8 cellular contexts compared by ENCODE assay signal in genomic region chr3:188270423-188270972, GRCh38.
DNase-seq lines count a peak whose midpoint lies in the region; ATAC-seq, FAIRE-seq and TF ChIP-seq lines count a peak whose summit lies in the region.

No MANE protein-coding gene starts in this region.

- H3K27me3 ChIP-seq in DOHH2 (ENCODE audit: control insufficient read depth, low read length), result no peaks in the 10 kb centered on the region

- peaks cover 3% of the 10 kb centered on the region for H3K9me3 Mint-ChIP-seq in progenitor cell of endocrine pancreas (ENCODE audit: low read depth)
- H3K9me3 Mint-ChIP-seq in activated CD8-positive, alpha-beta T cell treated with anti-CD3 and anti-CD28 coated beads, Interleukin-2, amount 10 ng/mL, durations not matched to agents 7 days and 5 days (ENCODE audit: insufficient read depth), result no peaks in the 10 kb centered on the region

- H3K27ac ChIP-seq in DOHH2 (ENCODE audit: low read depth, low read length), result no peak overlapping the region

- peaks cover 29% of the 10 kb centered on the region for H3K36me3 ChIP-seq in DOHH2 (ENCODE audit: control insufficient read depth, low read length)

- H3K4me3 ChIP-seq in DOHH2 (ENCODE audit: low read length), result no peak overlapping the region

- FAIRE-seq in RCC 7860 (lab: Jason Lieb, UNC), result peak; percentile 61

- ATAC-seq in HG03135 (IDR thresholded peaks at IDR 0.05; ENCODE audit: unreplicated experiment), result no peak
- no peak for ATAC-seq in activated CD8-positive, alpha-beta T cell treated with anti-CD3 and anti-CD28 coated beads, Interleukin-2, amount 10 ng/mL, durations not matched to agents 7 days and 5 days

- H3K27ac Mint-ChIP-seq in progenitor cell of endocrine pancreas, result peak overlapping the region; percentile 74
- H3K27ac Mint-ChIP-seq in activated CD8-positive, alpha-beta T cell treated with anti-CD3 and anti-CD28 coated beads, Interleukin-2, amount 10 ng/mL, durations not matched to agents 7 days and 5 days, result no peak overlapping the region

- DNase-seq in RCC 7860 (ENCODE audit: low spot score) (peak; percentile 86), fibroblast of the conjunctiva (ENCODE audit: low read depth) (peak; percentile 91), progenitor cell of endocrine pancreas (ENCODE audit: low spot score, unreplicated experiment) (no peak)
- DNase-seq in activated CD8-positive, alpha-beta T cell treated with anti-CD3 and anti-CD28 coated beads, Interleukin-2, amount 10 ng/mL, durations not matched to agents 7 days and 5 days, result no peak
- no peak for DNase-seq in activated naive CD4-positive, alpha-beta T cell treated with Interleukin-2 at 50 U/mL for 16 hours
- DNase-seq in activated CD4-positive, alpha-beta T cell treated with anti-CD3 and anti-CD28 coated beads, Interleukin-2, amount 50 U/mL, for 1 hour, result no peak

- H3K9me3 ChIP-seq in DOHH2 (ENCODE audit: control insufficient read depth, insufficient read depth, low read length), result no peaks in the 10 kb centered on the region

- POLR2A ChIA-PET in activated CD8-positive, alpha-beta T cell treated with anti-CD3 and anti-CD28 coated beads, Interleukin-2, amount 10 ng/mL, durations not matched to agents 7 days and 5 days (lab: Charles Lee), result no interaction called here

- peaks cover 90% of the 10 kb centered on the region for H3K79me2 ChIP-seq in DOHH2 (ENCODE audit: control insufficient read depth, low read length)

- H4K20me1 ChIP-seq in DOHH2 (ENCODE audit: control insufficient read depth, insufficient read depth, low read depth, low read length), result 0 out of 2 replicates have a peak, but pooled peaks cover 4% of the 10 kb centered on the region

- H3F3A ChIP-seq in DOHH2 (ENCODE audit: control insufficient read depth, insufficient read depth), result 0 out of 2 replicates have a peak, but pooled peaks cover 2% of the 10 kb centered on the region

- H3K36me3 Mint-ChIP-seq in progenitor cell of endocrine pancreas (ENCODE audit: insufficient read depth), result peaks cover 7% of the 10 kb centered on the region
- peaks cover 16% of the 10 kb centered on the region for H3K36me3 Mint-ChIP-seq in activated CD8-positive, alpha-beta T cell treated with anti-CD3 and anti-CD28 coated beads, Interleukin-2, amount 10 ng/mL, durations not matched to agents 7 days and 5 days (ENCODE audit: low read depth)

- CTCF ChIA-PET in activated CD8-positive, alpha-beta T cell treated with anti-CD3 and anti-CD28 coated beads, Interleukin-2, amount 10 ng/mL, durations not matched to agents 7 days and 5 days (lab: Charles Lee), result no interaction called here

- peak overlapping the region; percentile 43 for H3K4me2 ChIP-seq in DOHH2 (ENCODE audit: low read length)

- no peak overlapping the region for H3K4me3 Mint-ChIP-seq in progenitor cell of endocrine pancreas (ENCODE audit: low read depth)
- H3K4me3 Mint-ChIP-seq in activated CD8-positive, alpha-beta T cell treated with anti-CD3 and anti-CD28 coated beads, Interleukin-2, amount 10 ng/mL, durations not matched to agents 7 days and 5 days, result no peak overlapping the region

- TF ChIP-seq CTCF in DOHH2 (IDR thresholded peaks at IDR 0.05; ENCODE audit: low read depth, low read length, poor library complexity, severe bottlenecking), result no peak
- no peak for TF ChIP-seq CTCF in progenitor cell of endocrine pancreas (IDR thresholded peaks at IDR 0.05; ENCODE audit: unreplicated experiment)

- H3K4me1 ChIP-seq in DOHH2 (ENCODE audit: control insufficient read depth, low read length), result peaks cover 68% of the 10 kb centered on the region

- no peaks in the 10 kb centered on the region for H3K9me2 ChIP-seq in DOHH2 (replicated peaks; ENCODE audit: control insufficient read depth, low read length)

- H3K4me1 Mint-ChIP-seq in progenitor cell of endocrine pancreas (ENCODE audit: low read depth), result peaks cover 33% of the 10 kb centered on the region
- H3K4me1 Mint-ChIP-seq in activated CD8-positive, alpha-beta T cell treated with anti-CD3 and anti-CD28 coated beads, Interleukin-2, amount 10 ng/mL, durations not matched to agents 7 days and 5 days (ENCODE audit: low read depth), result peaks cover 3% of the 10 kb centered on the region

- H3K27me3 Mint-ChIP-seq in progenitor cell of endocrine pancreas, result no peaks in the 10 kb centered on the region
- H3K27me3 Mint-ChIP-seq in activated CD8-positive, alpha-beta T cell treated with anti-CD3 and anti-CD28 coated beads, Interleukin-2, amount 10 ng/mL, durations not matched to agents 7 days and 5 days (ENCODE audit: low read depth), result no peaks in the 10 kb centered on the region

Comparison
In these comparisons a context has a peak if more than half of its experiments do, and no peak if none do; other contexts are left out.
1. DNase-seq: peak in RCC 7860 (single experiment) and fibroblast of the conjunctiva (single experiment); none in progenitor cell of endocrine pancreas (single experiment), activated CD8-positive, alpha-beta T cell treated with anti-CD3 and anti-CD28 coated beads, Interleukin-2, amount 10 ng/mL, durations not matched to agents 7 days and 5 days (single experiment), activated naive CD4-positive, alpha-beta T cell treated with Interleukin-2 at 50 U/mL for 16 hours (single experiment) and activated CD4-positive, alpha-beta T cell treated with anti-CD3 and anti-CD28 coated beads, Interleukin-2, amount 50 U/mL, for 1 hour (single experiment).